ENCODE assay signal across 3 cellular contexts in genomic region chr10:43099339-43099738, GRCh38. TPM values are rescaled to one million over a fixed set of nuclear protein-coding genes. Genes with fewer than 3 reads are reported as not detected.
"Had no signal": no experiment of that assay in that cellular context is flagged by ENCODE, and none has a peak within 500 bp of the region (broad histone marks: within the 10 kb centered on the region; RNA-seq: fewer than 3 reads in every experiment).

No MANE protein-coding gene starts in this region.

RNA-seq across cellular contexts. Expression of gene RET, which starts 22.5 kb away (rescaled TPM):
- total RNA-seq: activated naive CD8-positive, alpha-beta T cell treated with anti-CD3 and anti-CD28 coated beads for 36 hours; ascending aorta had no signal
- polyA plus RNA-seq: cardiac muscle cell had no signal
